Comparison of ENCODE assay signal across 10 cellular contexts in the genomic region with DNA sequence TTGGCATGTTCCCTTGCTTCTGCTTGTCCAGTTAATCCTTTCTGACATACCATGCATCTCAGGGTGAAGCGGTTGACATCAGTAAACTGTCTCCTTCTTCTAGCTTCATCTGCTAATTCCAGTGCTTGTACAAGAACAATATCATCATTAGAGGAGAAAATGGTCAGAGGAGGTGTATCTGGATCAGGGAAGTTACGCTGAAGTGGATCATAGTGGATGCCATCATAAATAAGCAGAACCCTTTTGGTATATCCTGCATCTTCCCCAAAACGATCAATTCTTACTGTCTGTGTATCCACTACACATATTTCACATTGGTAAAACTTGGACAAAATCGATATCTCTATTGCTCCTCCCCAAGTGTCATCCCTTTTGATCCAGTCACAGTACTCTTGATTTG. TPM values are rescaled to one million over a fixed set of nuclear protein-coding genes. Genes with fewer than 3 reads are reported as not detected.
DNase-seq lines count a peak whose midpoint lies in the region; ATAC-seq, FAIRE-seq and TF ChIP-seq lines count a peak whose summit lies in the region.
"Had no signal": no experiment of that assay in that cellular context is flagged by ENCODE, and none has a peak within 500 bp of the region (broad histone marks: within the 10 kb centered on the region; RNA-seq: fewer than 3 reads in every experiment).

No MANE protein-coding gene starts in this region.

- H3K4me1 Mint-ChIP-seq in H9 (peaks cover 40 to 44% of the 10 kb centered on the region in 2 experiments), T-helper 17 cell (peaks cover 32% of the 10 kb centered on the region)

- no peaks in the 10 kb centered on the region; a peak in 1 of 5 replicates for H3K9me3 Mint-ChIP-seq in H9

- H3K4me3 Mint-ChIP-seq in H9 (peak overlapping the region; percentile 99 to 100; a peak in 3 of 5 replicates), T-helper 17 cell (no peak overlapping the region)

- no peak overlapping the region for H4K5ac ChIP-seq in H9 (ENCODE audit: insufficient read length, low read depth, low read length)

- peaks cover 10% of the 10 kb centered on the region; the same call in 1 of the 2 replicates for H3K79me2 ChIP-seq in H9 (ENCODE audit: insufficient read depth, low read length)

- H2BK120ac ChIP-seq in H9 (ENCODE audit: low read depth, low read length, poor library complexity, severe bottlenecking), result no peak overlapping the region

- no peaks in the 10 kb centered on the region for H3K27me3 ChIP-seq in H9 (ENCODE audit: insufficient read depth, low read length)
- H3K27me3 ChIP-seq in mucosa of stomach (ENCODE audit: control insufficient read depth, insufficient read depth, low read length), result no peaks in the 10 kb centered on the region

- no CpG with 5 or more reads among the region's 4 CpGs for WGBS in H9 (ENCODE audit: extremely low coverage, insufficient read length, low lambda C conversion rate)

- TF ChIP-seq CTCF in H9 (conservative IDR thresholded peaks at IDR 0.05), result no peak

- peaks cover 13 to 28% (median 20%) of the 10 kb centered on the region in 3 experiments; a peak in 6 of 7 replicates for H3K36me3 Mint-ChIP-seq in H9 (ENCODE audit: insufficient read depth in 1 of 3, low read depth in 3 of 3)
- no peaks in the 10 kb centered on the region for H3K36me3 Mint-ChIP-seq in T-helper 17 cell (ENCODE audit: low read depth)

- H4K91ac ChIP-seq in H9 (ENCODE audit: insufficient read length, low read depth, low read length), result no peak overlapping the region

- H2AFZ ChIP-seq in H9 (ENCODE audit: low read length), result no peak overlapping the region

- H3K18ac ChIP-seq in H9 (ENCODE audit: insufficient read length, low read depth, low read length), result no peak overlapping the region

- no peaks in the 10 kb centered on the region for H3K9me3 ChIP-seq in H9 (ENCODE audit: control insufficient read depth, low read depth, low read length)
- no peaks in the 10 kb centered on the region for H3K9me3 ChIP-seq in T-helper 17 cell (ENCODE audit: control insufficient read depth, low read length, poor library complexity, severe bottlenecking)
- no peaks in the 10 kb centered on the region for H3K9me3 ChIP-seq in mucosa of stomach (ENCODE audit: control insufficient read depth, low read length)

- H3K27ac Mint-ChIP-seq in H9 (0 out of 7 replicates have a peak overlapping the region, but pooled peaks of 1 of the 3 experiments have one; percentile 31), T-helper 17 cell (peak overlapping the region; percentile 95)

- no peak overlapping the region for H2BK5ac ChIP-seq in H9 (ENCODE audit: insufficient read length, low read length)

- ATAC-seq in T-helper 17 cell, result no peak

- no peak overlapping the region for H3K23ac ChIP-seq in H9 (ENCODE audit: insufficient read length, low read depth, low read length)

- no peak overlapping the region for H3K4me3 ChIP-seq in mucosa of stomach (ENCODE audit: low read length)

- H2AK5ac ChIP-seq in H9 (ENCODE audit: insufficient read length, low read length), result no peak overlapping the region

- no peak overlapping the region for H3T11ph ChIP-seq in H9 (ENCODE audit: low read length)

- no peaks in the 10 kb centered on the region for H4K20me1 ChIP-seq in H9 (ENCODE audit: control insufficient read depth, insufficient read depth, insufficient read length)

- H3K36me3 ChIP-seq in mucosa of stomach (ENCODE audit: control insufficient read depth, insufficient read depth, low read length), result no peaks in the 10 kb centered on the region

- H2BK12ac ChIP-seq in H9 (ENCODE audit: insufficient read length, low read depth, low read length), result no peak overlapping the region

- DNase-seq in H9 (no peak), T-helper 17 cell (no peak), RCC 7860 (ENCODE audit: low spot score) (no peak), cerebellar nuclear complex (lab: John Stamatoyannopoulos, UW) (no peak), HuH-7.5 (ENCODE audit: low spot score) (no peak)
- DNase-seq: activated CD8-positive, alpha-beta memory T cell treated with anti-CD3 and anti-CD28 coated beads, Interleukin-2, amount 50 U/mL, for 4 hours; mesendoderm; NCI-H510A treated with DMSO at 0.1 percent for 48 hours; substantia nigra had no signal

- no peaks in the 10 kb centered on the region for H3K79me1 ChIP-seq in H9 (ENCODE audit: insufficient read depth, low read depth, low read length, poor library complexity, severe bottlenecking)

- no peak for FAIRE-seq in RCC 7860 (lab: Jason Lieb, UNC)

- H3K4me1 ChIP-seq in H9 (ENCODE audit: insufficient read depth, low read length) (peaks cover 3% of the 10 kb centered on the region; the same call in 1 of the 2 replicates), mucosa of stomach (ENCODE audit: control insufficient read depth, insufficient read depth, low read length) (peaks cover 23% of the 10 kb centered on the region)

- H2BK15ac ChIP-seq in H9 (ENCODE audit: low read depth, low read length), result no peak overlapping the region

- H2BK20ac ChIP-seq in H9 (ENCODE audit: low read depth, low read length, poor library complexity, severe bottlenecking), result no peak overlapping the region

- H3K9ac ChIP-seq in H9 (ENCODE audit: extremely low read depth, insufficient read length, low read length) (no peak overlapping the region), mucosa of stomach (ENCODE audit: low read length) (peak overlapping the region; percentile 99)

- H3K27ac ChIP-seq in H9 (ENCODE audit: insufficient read length, low read depth, low read length), result no peak overlapping the region

- H3K27me3 Mint-ChIP-seq in H9 (ENCODE audit: low read depth), result peaks cover 1% of the 10 kb centered on the region
- H3K27me3 Mint-ChIP-seq in T-helper 17 cell, result no peaks in the 10 kb centered on the region

- peaks cover 11% of the 10 kb centered on the region for H3K23me2 ChIP-seq in H9 (ENCODE audit: insufficient read length, low read depth, low read length, poor library complexity, severe bottlenecking)

- no peak overlapping the region for H3K14ac ChIP-seq in H9 (ENCODE audit: insufficient read depth, low read length)

- no peak overlapping the region for H3K4me2 ChIP-seq in H9 (ENCODE audit: insufficient read depth, insufficient read length, low read length)

- H3K4ac ChIP-seq in H9 (ENCODE audit: low read depth, low read length), result no peak overlapping the region

- H4K8ac ChIP-seq in H9 (replicated peaks; ENCODE audit: insufficient read length, low read depth, low read length), result no peak overlapping the region

- no peak overlapping the region for H3K56ac ChIP-seq in H9 (ENCODE audit: insufficient read length, low read depth, low read length)

RNA-seq across cellular contexts. Expression of gene YOD1, which starts 2.0 kb away (rescaled TPM):
- total RNA-seq in H9 (2021) (8.6 and 9.4 TPM in 2 replicates), T-helper 17 cell (10 to 100 TPM in 1 of 2 donors, 1 to 10 TPM in 1; 8.3 to 14.4 TPM)

RNA-seq across cellular contexts. Expression of gene PFKFB2, which starts 4.0 kb away (rescaled TPM):
- total RNA-seq in H9 (2021) (13.2 and 14.6 TPM in 2 replicates), T-helper 17 cell (1 to 10 TPM; 1.7 to 2.0 TPM)

RNA-seq across cellular contexts. Expression of gene C1orf116, which starts 16.5 kb away (rescaled TPM):
- total RNA-seq in H9 (2021) (0.48 and 0.55 TPM in 2 replicates), T-helper 17 cell (1 to 10 TPM in 1 of 2 donors, under 1 TPM in 1; 0.22 to 2.7 TPM)

RNA-seq across cellular contexts. Expression of gene C4BPB, which starts 39.6 kb away (rescaled TPM):
- total RNA-seq in H9 (2021) (not detected in 2 replicates), T-helper 17 cell (under 1 TPM in 1 of 2 donors, not detected in 1; 0.27 TPM)

RNA-seq across cellular contexts. Expression of gene C4BPA, which starts 55.0 kb away (rescaled TPM):
- not detected in 2 replicates for total RNA-seq in H9 (2021)
- under 1 TPM in 1 of 2 donors, not detected in 1; 0.12 TPM for total RNA-seq in T-helper 17 cell
